In the genomic region with DNA sequence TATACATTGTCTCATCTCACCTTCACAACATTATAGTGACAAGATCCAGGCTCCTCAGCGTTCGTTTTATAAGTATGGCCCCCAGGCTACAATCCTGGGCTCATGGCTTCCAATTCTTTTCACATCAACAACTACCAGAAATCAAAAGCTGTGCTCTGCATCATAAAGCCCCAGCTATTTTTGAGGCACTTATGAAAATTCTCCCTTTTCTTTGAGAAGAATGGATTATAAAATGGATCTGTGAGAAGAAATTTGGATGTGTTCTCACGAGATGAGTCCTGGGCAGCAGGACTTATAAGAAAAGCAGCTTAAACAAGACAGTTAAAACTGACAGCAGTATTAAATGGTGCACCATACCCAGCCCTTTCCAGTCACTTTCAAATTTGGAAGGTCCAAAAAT, we compare ENCODE assay signal across 18 cellular contexts.
DNase-seq lines count a peak whose midpoint lies in the region; ATAC-seq lines count a peak whose summit lies in the region.
"Had no signal": no experiment of that assay in that cellular context is flagged by ENCODE, and none has a peak within 500 bp of the region (broad histone marks: within the 10 kb centered on the region; RNA-seq: fewer than 3 reads in every experiment).

No MANE protein-coding gene starts in this region.

- peak overlapping the region; percentile 10 for H3K27ac Mint-ChIP-seq in activated naive CD4-positive, alpha-beta T cell treated with anti-CD3 and anti-CD28 coated beads, Interleukin-2, amount 50 U/mL, for 24 hours
- H3K27ac Mint-ChIP-seq in activated naive CD4-positive, alpha-beta T cell treated with anti-CD3 and anti-CD28 coated beads, Interleukin-2, amount 50 U/mL, for 72 hours, result peak overlapping the region in 1 of 2 donors; percentile 20
- peak overlapping the region; percentile 26 for H3K27ac Mint-ChIP-seq in central memory CD8-positive, alpha-beta T cell (ENCODE audit: low read depth)
- H3K27ac Mint-ChIP-seq in naive thymus-derived CD8-positive, alpha-beta T cell, result peak overlapping the region in 6 of 10 donors; percentile 9 to 57 (median 32)
- H3K27ac Mint-ChIP-seq: H9 had no signal

- POLR2A ChIA-PET in naive thymus-derived CD8-positive, alpha-beta T cell (lab: Charles Lee), result no interaction called here

- H3K9me3 ChIP-seq in HAP-1, result no peaks in the 10 kb centered on the region
- H3K9me3 ChIP-seq: BE2C had no signal

- H3K4me1 ChIP-seq in HAP-1, result peaks cover 14% of the 10 kb centered on the region
- H3K4me1 ChIP-seq: BE2C had no signal

- in situ Hi-C loops in HAP-1 (cut with MboI; ENCODE audit: low sequenced_read_pairs), result no loop called here

- no peak overlapping the region for H3K4me3 ChIP-seq in HAP-1
- H3K4me3 ChIP-seq: GM12878, K562 had no signal

- no peaks in the 10 kb centered on the region for H3K9me3 Mint-ChIP-seq in activated naive CD4-positive, alpha-beta T cell treated with anti-CD3 and anti-CD28 coated beads, Interleukin-2, amount 50 U/mL, for 24 hours
- H3K9me3 Mint-ChIP-seq in activated naive CD4-positive, alpha-beta T cell treated with anti-CD3 and anti-CD28 coated beads, Interleukin-2, amount 50 U/mL, for 72 hours, result no peaks in the 10 kb centered on the region
- H3K9me3 Mint-ChIP-seq in central memory CD8-positive, alpha-beta T cell, result no peaks in the 10 kb centered on the region
- no peaks in the 10 kb centered on the region for H3K9me3 Mint-ChIP-seq in naive thymus-derived CD8-positive, alpha-beta T cell
- H3K9me3 Mint-ChIP-seq: CD4-positive, CD25-positive, alpha-beta regulatory T cell; H9 had no signal

- peaks cover 3% of the 10 kb centered on the region for H3K4me1 Mint-ChIP-seq in activated naive CD4-positive, alpha-beta T cell treated with anti-CD3 and anti-CD28 coated beads, Interleukin-2, amount 50 U/mL, for 24 hours
- no peaks in the 10 kb centered on the region for H3K4me1 Mint-ChIP-seq in central memory CD8-positive, alpha-beta T cell
- peaks cover 0 to 1% (median 0%) of the 10 kb centered on the region in 4 donors for H3K4me1 Mint-ChIP-seq in naive thymus-derived CD8-positive, alpha-beta T cell

- peaks cover 4% of the 10 kb centered on the region for H3K36me3 Mint-ChIP-seq in activated naive CD4-positive, alpha-beta T cell treated with anti-CD3 and anti-CD28 coated beads, Interleukin-2, amount 50 U/mL, for 24 hours
- H3K36me3 Mint-ChIP-seq in activated naive CD4-positive, alpha-beta T cell treated with anti-CD3 and anti-CD28 coated beads, Interleukin-2, amount 50 U/mL, for 72 hours, result peaks cover 0 to 6% of the 10 kb centered on the region in 2 donors
- peaks cover 51% of the 10 kb centered on the region for H3K36me3 Mint-ChIP-seq in central memory CD8-positive, alpha-beta T cell (ENCODE audit: insufficient read depth)
- H3K36me3 Mint-ChIP-seq in naive thymus-derived CD8-positive, alpha-beta T cell, result peaks cover 0 to 75% (median 20%) of the 10 kb centered on the region in 3 donors

- no peak for ATAC-seq in activated naive CD4-positive, alpha-beta T cell treated with anti-CD3 and anti-CD28 coated beads, Interleukin-2, amount 50 U/mL, for 72 hours
- ATAC-seq in central memory CD8-positive, alpha-beta T cell (replicated peaks; ENCODE audit: extremely low read depth, poor library complexity, severe bottlenecking), result no peak
- ATAC-seq in naive thymus-derived CD8-positive, alpha-beta T cell, result no peak
- ATAC-seq in HG02840 (IDR thresholded peaks at IDR 0.05; ENCODE audit: low FRiP score, unreplicated experiment), result no peak
- ATAC-seq: GM12878, K562 had no signal

- DNase-seq in activated naive CD4-positive, alpha-beta T cell treated with anti-CD3 and anti-CD28 coated beads, Interleukin-2, amount 50 U/mL, for 72 hours (ENCODE audit: low spot score in 2 of 2), result no peak
- DNase-seq in HAP-1 (ENCODE audit: low spot score in 2 of 2) (peak; percentile 73 to 91), DMS114 treated with DMSO at 0.1 percent for 48 hours (lab: John Stamatoyannopoulos, UW; ENCODE audit: unreplicated experiment) (no peak), DMS53 (lab: John Stamatoyannopoulos, UW) (no peak)
- DNase-seq in central memory CD8-positive, alpha-beta T cell (ENCODE audit: low spot score in 2 of 2), result no peak
- no peak for DNase-seq in naive thymus-derived CD8-positive, alpha-beta T cell
- DNase-seq: ACHN; BE2C; C1 segment of cervical spinal cord; CD4-positive, CD25-positive, alpha-beta regulatory T cell; DND-41; EL; H9; IMR-90 had no signal

- H3K27me3 Mint-ChIP-seq in activated naive CD4-positive, alpha-beta T cell treated with anti-CD3 and anti-CD28 coated beads, Interleukin-2, amount 50 U/mL, for 24 hours, result no peaks in the 10 kb centered on the region
- no peaks in the 10 kb centered on the region for H3K27me3 Mint-ChIP-seq in central memory CD8-positive, alpha-beta T cell
- H3K27me3 Mint-ChIP-seq in naive thymus-derived CD8-positive, alpha-beta T cell, result no peaks in the 10 kb centered on the region
- H3K27me3 Mint-ChIP-seq: CD4-positive, CD25-positive, alpha-beta regulatory T cell had no signal

- peaks cover 3% of the 10 kb centered on the region; the same call in 1 of the 2 replicates for H3K36me3 ChIP-seq in HAP-1 (replicated peaks)
- H3K36me3 ChIP-seq: BE2C had no signal

- H3K27me3 ChIP-seq in HAP-1 (ENCODE audit: low read depth), result no peaks in the 10 kb centered on the region
- H3K27me3 ChIP-seq: BE2C had no signal

- H3K4me3 Mint-ChIP-seq in activated naive CD4-positive, alpha-beta T cell treated with anti-CD3 and anti-CD28 coated beads, Interleukin-2, amount 50 U/mL, for 24 hours, result no peak overlapping the region
- no peak overlapping the region for H3K4me3 Mint-ChIP-seq in central memory CD8-positive, alpha-beta T cell
- H3K4me3 Mint-ChIP-seq in naive thymus-derived CD8-positive, alpha-beta T cell, result no peak overlapping the region
- H3K4me3 Mint-ChIP-seq: CD4-positive, CD25-positive, alpha-beta regulatory T cell; H9 had no signal

Comparison
In these comparisons a context has a peak if more than half of its experiments do, and no peak if none do; other contexts are left out.
1. DNase-seq: peak in HAP-1 (2 of 2); none in activated naive CD4-positive, alpha-beta T cell treated with anti-CD3 and anti-CD28 coated beads, Interleukin-2, amount 50 U/mL, for 72 hours (0 of 2), central memory CD8-positive, alpha-beta T cell (0 of 2), naive thymus-derived CD8-positive, alpha-beta T cell (0 of 10), DMS114 treated with DMSO at 0.1 percent for 48 hours (single experiment) and DMS53 (single experiment).